ENCODE assay signal across 8 cellular contexts in the genomic region with DNA sequence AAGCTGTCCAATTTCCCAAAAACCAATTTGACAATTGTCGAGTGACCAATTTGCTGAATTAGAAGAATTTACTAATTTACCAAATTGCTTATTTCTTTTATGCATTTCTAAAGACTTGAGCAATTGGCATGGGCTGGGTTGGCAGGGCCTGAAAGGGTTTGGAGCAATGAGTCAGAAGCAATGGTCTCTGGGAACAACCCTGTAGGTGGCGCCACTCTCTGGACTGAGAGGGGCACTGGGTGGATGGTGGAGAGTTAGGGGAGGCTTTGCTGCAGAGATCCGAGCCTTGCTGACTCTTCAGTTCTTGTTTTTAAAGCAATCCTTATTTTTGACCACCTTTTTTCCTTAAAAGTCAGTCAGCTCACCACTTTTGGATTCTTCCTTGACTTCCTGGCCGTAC.
DNase-seq lines count a peak whose midpoint lies in the region; ATAC-seq lines count a peak whose summit lies in the region.

No MANE protein-coding gene starts in this region.

- no peaks in the 10 kb centered on the region for H3K36me3 Mint-ChIP-seq in activated naive CD4-positive, alpha-beta T cell treated with anti-CD3 and anti-CD28 coated beads, Interleukin-2, amount 10 ng/mL, durations not matched to agents 7 days and 5 days

- CTCF ChIA-PET in activated naive CD4-positive, alpha-beta T cell treated with anti-CD3 and anti-CD28 coated beads, Interleukin-2, amount 10 ng/mL, durations not matched to agents 7 days and 5 days (lab: Charles Lee): interaction anchor here (0.8 to 4.6 kb wide), 15 partner anchors 9 to 1217 kb away, joined by 3 to 24 read pairs (median 4); no protein-coding TSS in a partner anchor

- ATAC-seq in GM21390 (IDR thresholded peaks at IDR 0.05; ENCODE audit: unreplicated experiment): no peak
- no peak for ATAC-seq in GM18517 (IDR thresholded peaks at IDR 0.05; ENCODE audit: unreplicated experiment)

- peaks cover 46% of the 10 kb centered on the region for H3K4me1 Mint-ChIP-seq in activated naive CD4-positive, alpha-beta T cell treated with anti-CD3 and anti-CD28 coated beads, Interleukin-2, amount 10 ng/mL, durations not matched to agents 7 days and 5 days

- peak; percentile 4 for DNase-seq in NCI-H1092 treated with DMSO at 0.1 percent for 48 hours (lab: John Stamatoyannopoulos, UW)
- no peak for DNase-seq in NCI-H1092 (lab: John Stamatoyannopoulos, UW)
- peak; percentile 51 for DNase-seq in NAMALWA (ENCODE audit: low spot score)
- peak; percentile 44 for DNase-seq in activated naive CD4-positive, alpha-beta T cell treated with anti-CD3 and anti-CD28 coated beads, Interleukin-2, amount 10 ng/mL, durations not matched to agents 7 days and 5 days
- peak; percentile 19 to 41 for DNase-seq in lung microvascular endothelial cell (ENCODE audit: low read depth in 2 of 2)
- no peak for DNase-seq in NCI-H526 treated with DMSO at 0.1 percent for 48 hours (lab: John Stamatoyannopoulos, UW)

- no peaks in the 10 kb centered on the region for H3K9me3 Mint-ChIP-seq in activated naive CD4-positive, alpha-beta T cell treated with anti-CD3 and anti-CD28 coated beads, Interleukin-2, amount 10 ng/mL, durations not matched to agents 7 days and 5 days

- H3K27me3 Mint-ChIP-seq in activated naive CD4-positive, alpha-beta T cell treated with anti-CD3 and anti-CD28 coated beads, Interleukin-2, amount 10 ng/mL, durations not matched to agents 7 days and 5 days: no peaks in the 10 kb centered on the region

- H3K4me3 Mint-ChIP-seq in activated naive CD4-positive, alpha-beta T cell treated with anti-CD3 and anti-CD28 coated beads, Interleukin-2, amount 10 ng/mL, durations not matched to agents 7 days and 5 days: no peak overlapping the region

- no peak overlapping the region for H3K27ac Mint-ChIP-seq in activated naive CD4-positive, alpha-beta T cell treated with anti-CD3 and anti-CD28 coated beads, Interleukin-2, amount 10 ng/mL, durations not matched to agents 7 days and 5 days

Comparison
In these comparisons a context has a peak if more than half of its experiments do, and no peak if none do; other contexts are left out.
1. DNase-seq: peak in NCI-H1092 treated with DMSO at 0.1 percent for 48 hours (single experiment), NAMALWA (single experiment), activated naive CD4-positive, alpha-beta T cell treated with anti-CD3 and anti-CD28 coated beads, Interleukin-2, amount 10 ng/mL, durations not matched to agents 7 days and 5 days (single experiment) and lung microvascular endothelial cell (2 of 2); none in NCI-H1092 (single experiment) and NCI-H526 treated with DMSO at 0.1 percent for 48 hours (single experiment).